ENCODE assay signal across 9 cellular contexts in the genomic region with DNA sequence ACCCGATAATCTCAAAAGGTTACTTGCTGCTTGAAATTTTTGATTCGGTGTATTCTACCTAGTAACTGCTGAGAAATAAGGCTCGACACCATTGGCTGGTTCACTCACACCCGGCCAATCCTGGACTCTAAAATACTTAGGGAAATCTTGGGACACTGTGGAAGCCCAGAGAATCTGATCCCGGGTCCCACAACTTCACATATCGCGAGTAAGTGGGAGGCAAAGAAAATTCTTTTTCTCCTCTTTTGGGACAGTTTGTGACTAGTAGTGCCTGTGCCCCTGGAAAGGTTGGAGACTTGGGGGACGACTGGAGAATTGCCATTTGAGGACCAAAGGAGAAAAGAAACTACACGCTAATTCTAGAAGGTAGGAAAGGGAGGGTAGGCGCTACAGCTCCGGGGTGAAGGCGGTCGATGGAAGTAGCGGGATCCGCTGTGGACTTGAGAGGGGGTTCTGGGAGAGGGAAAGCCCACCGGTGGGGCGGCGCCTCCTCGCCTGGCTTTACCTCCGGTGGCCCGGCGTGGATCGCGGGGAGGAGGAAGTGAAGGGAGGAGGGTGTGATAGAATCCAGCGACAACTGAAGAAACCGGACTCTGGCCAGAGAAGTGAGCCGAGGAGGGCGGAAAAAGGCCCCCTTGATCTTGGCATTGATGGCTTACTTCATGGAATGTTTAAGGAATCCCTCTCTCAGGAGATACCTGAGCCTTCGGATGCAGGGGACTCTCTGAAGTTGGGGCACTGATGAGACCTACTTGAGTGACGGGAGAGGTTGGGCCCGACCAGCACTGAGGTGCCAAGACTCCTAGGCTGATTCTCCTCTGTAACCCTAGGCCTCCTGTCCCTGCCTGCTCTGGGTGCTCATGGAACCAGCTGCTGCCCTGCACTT. TPM values are rescaled to one million over a fixed set of nuclear protein-coding genes. Genes with fewer than 3 reads are reported as not detected.
A peak's percentile ranks its signal among the peaks of the same experiment; 100 is the strongest.
DNase-seq lines count a peak whose midpoint lies in the region; ATAC-seq and TF ChIP-seq lines count a peak whose summit lies in the region.
"Had no signal": no experiment of that assay in that cellular context is flagged by ENCODE, and none has a peak within 500 bp of the region (broad histone marks: within the 10 kb centered on the region; RNA-seq: fewer than 3 reads in every experiment).

No MANE protein-coding gene starts in this region.

- peak; percentile 15 for TF ChIP-seq POLR2A in right lobe of liver (IDR thresholded peaks at IDR 0.05)

- peaks cover 0 to 13% (median 0%) of the 10 kb centered on the region in 4 donors for H3K4me1 ChIP-seq in right lobe of liver

- no peaks in the 10 kb centered on the region for H3K9me3 Mint-ChIP-seq in effector memory CD8-positive, alpha-beta T cell
- peaks cover 7% of the 10 kb centered on the region for H3K9me3 Mint-ChIP-seq in stimulated activated effector memory CD8-positive, alpha-beta T cell treated with anti-CD3 and anti-CD28 coated beads, Interleukin-12 subunit alpha, Interleukin-12 subunit beta, amount 100 ng/mL, for 72 hours

- H3K9me3 ChIP-seq in right lobe of liver, result no peaks in the 10 kb centered on the region

- no peak for TF ChIP-seq CTCF in right lobe of liver (IDR thresholded peaks at IDR 0.05)

- intact Hi-C loops in right lobe of liver (cut with DNase I), result no loop called here

- H3K4me3 ChIP-seq in right lobe of liver, result peak overlapping the region; percentile 55 to 75 (median 67)

- H3K36me3 ChIP-seq in right lobe of liver, result no peaks in the 10 kb centered on the region

- H3K27ac Mint-ChIP-seq in effector memory CD8-positive, alpha-beta T cell, result no peak overlapping the region
- H3K27ac Mint-ChIP-seq in stimulated activated effector memory CD8-positive, alpha-beta T cell treated with anti-CD3 and anti-CD28 coated beads, Interleukin-12 subunit alpha, Interleukin-12 subunit beta, amount 100 ng/mL, for 72 hours, result no peak overlapping the region

- H3K27me3 Mint-ChIP-seq in effector memory CD8-positive, alpha-beta T cell, result no peaks in the 10 kb centered on the region
- H3K27me3 Mint-ChIP-seq: brain had no signal

- ATAC-seq in GM19455 (IDR thresholded peaks at IDR 0.05; ENCODE audit: unreplicated experiment) (peak; percentile 93), HG03521 (IDR thresholded peaks at IDR 0.05; ENCODE audit: unreplicated experiment) (peak; percentile 81), right lobe of liver (peak; percentile 97 to 98 (median 98))
- peak; percentile 94 for ATAC-seq in effector memory CD8-positive, alpha-beta T cell (replicated peaks)
- ATAC-seq in stimulated activated effector memory CD8-positive, alpha-beta T cell treated with anti-CD3 and anti-CD28 coated beads, Interleukin-12 subunit alpha, Interleukin-12 subunit beta, amount 100 ng/mL, for 72 hours, result peak; percentile 96

- H3K4me1 Mint-ChIP-seq in effector memory CD8-positive, alpha-beta T cell (ENCODE audit: low read depth in 2 of 2), result peaks cover 8 to 10% of the 10 kb centered on the region in 2 donors
- H3K4me1 Mint-ChIP-seq in stimulated activated effector memory CD8-positive, alpha-beta T cell treated with anti-CD3 and anti-CD28 coated beads, Interleukin-12 subunit alpha, Interleukin-12 subunit beta, amount 100 ng/mL, for 72 hours, result peaks cover 16% of the 10 kb centered on the region

- peak overlapping the region; percentile 84 to 91 (median 87) for H3K27ac ChIP-seq in right lobe of liver

- peaks cover 3% of the 10 kb centered on the region for H3K36me3 Mint-ChIP-seq in effector memory CD8-positive, alpha-beta T cell (ENCODE audit: insufficient read depth)
- no peaks in the 10 kb centered on the region for H3K36me3 Mint-ChIP-seq in stimulated activated effector memory CD8-positive, alpha-beta T cell treated with anti-CD3 and anti-CD28 coated beads, Interleukin-12 subunit alpha, Interleukin-12 subunit beta, amount 100 ng/mL, for 72 hours

- under 1% methylated on average over 27 of the region's 31 CpGs for WGBS in right lobe of liver (ENCODE audit: insufficient coverage, low coverage, low lambda C conversion rate, missing lambda C conversion rate)

- DNase-seq in COR-L47 (lab: John Stamatoyannopoulos, UW), result peak; percentile 56
- peak; percentile 76 for DNase-seq in NCI-H748 treated with DMSO at 0.1 percent for 48 hours (lab: John Stamatoyannopoulos, UW)
- DNase-seq in activated CD4-positive, alpha-beta T cell treated with anti-CD3 and anti-CD28 coated beads, Interleukin-2, amount 50 U/mL, for 4 hours, result peak; percentile 18 to 21
- DNase-seq in effector memory CD8-positive, alpha-beta T cell, result peak; percentile 28 to 49 (median 30)
- DNase-seq in right lobe of liver, result peak; percentile 54 to 76 (median 70)
- DNase-seq in stimulated activated effector memory CD8-positive, alpha-beta T cell treated with anti-CD3 and anti-CD28 coated beads, Interleukin-12 subunit alpha, Interleukin-12 subunit beta, amount 100 ng/mL, for 72 hours (ENCODE audit: low spot score in 2 of 2), result peak; percentile 28 to 76

- H3K4me3 Mint-ChIP-seq in effector memory CD8-positive, alpha-beta T cell, result no peak overlapping the region
- no peak overlapping the region for H3K4me3 Mint-ChIP-seq in stimulated activated effector memory CD8-positive, alpha-beta T cell treated with anti-CD3 and anti-CD28 coated beads, Interleukin-12 subunit alpha, Interleukin-12 subunit beta, amount 100 ng/mL, for 72 hours

- H3K27me3 ChIP-seq in right lobe of liver, result no peaks in the 10 kb centered on the region

RNA-seq across cellular contexts. Expression of gene BTN3A3, which starts 18.8 kb away (rescaled TPM):
- 10 to 100 TPM in 3 of 6 experiments, 1 to 10 TPM in 3; 5.2 to 13.8 (median 9.1) TPM for total RNA-seq in right lobe of liver

RNA-seq across cellular contexts. Expression of gene BTN3A1, which starts 19.4 kb away (rescaled TPM):
- total RNA-seq in right lobe of liver, result 10 to 100 TPM in 4 of 6 experiments, 1 to 10 TPM in 2; 9.0 to 15.9 (median 10.6) TPM

RNA-seq across cellular contexts. Expression of gene BTN2A1, which starts 36.3 kb away (rescaled TPM):
- 1 to 10 TPM; 3.6 to 8.3 (median 5.2) TPM for total RNA-seq in right lobe of liver

RNA-seq across cellular contexts. Expression of gene BTN2A2, which starts 38.6 kb away (rescaled TPM):
- total RNA-seq in right lobe of liver, result 1 to 10 TPM; 1.9 to 5.3 (median 3.7) TPM

RNA-seq across cellular contexts. Expression of gene BTN3A2, which starts 56.5 kb away (rescaled TPM):
- 10 to 100 TPM in 5 of 6 experiments, 1 to 10 TPM in 1; 7.7 to 21.6 (median 15.4) TPM for total RNA-seq in right lobe of liver

Comparison
In these comparisons a context has a peak if more than half of its experiments do, and no peak if none do; other contexts are left out.
1. Peak in every context shown above with its lines: DNase-seq, ATAC-seq, H3K4me3 ChIP-seq and H3K27ac ChIP-seq.
2. DNase-seq: peak in every context shown above with its lines; median percentile 76 in NCI-H748 treated with DMSO at 0.1 percent for 48 hours; 70 in right lobe of liver; 56 in COR-L47; 52 in stimulated activated effector memory CD8-positive, alpha-beta T cell treated with anti-CD3 and anti-CD28 coated beads, Interleukin-12 subunit alpha, Interleukin-12 subunit beta, amount 100 ng/mL, for 72 hours; 30 in effector memory CD8-positive, alpha-beta T cell; 20 in activated CD4-positive, alpha-beta T cell treated with anti-CD3 and anti-CD28 coated beads, Interleukin-2, amount 50 U/mL, for 4 hours.